Comparison of ENCODE assay signal across 28 cellular contexts in the genomic region with DNA sequence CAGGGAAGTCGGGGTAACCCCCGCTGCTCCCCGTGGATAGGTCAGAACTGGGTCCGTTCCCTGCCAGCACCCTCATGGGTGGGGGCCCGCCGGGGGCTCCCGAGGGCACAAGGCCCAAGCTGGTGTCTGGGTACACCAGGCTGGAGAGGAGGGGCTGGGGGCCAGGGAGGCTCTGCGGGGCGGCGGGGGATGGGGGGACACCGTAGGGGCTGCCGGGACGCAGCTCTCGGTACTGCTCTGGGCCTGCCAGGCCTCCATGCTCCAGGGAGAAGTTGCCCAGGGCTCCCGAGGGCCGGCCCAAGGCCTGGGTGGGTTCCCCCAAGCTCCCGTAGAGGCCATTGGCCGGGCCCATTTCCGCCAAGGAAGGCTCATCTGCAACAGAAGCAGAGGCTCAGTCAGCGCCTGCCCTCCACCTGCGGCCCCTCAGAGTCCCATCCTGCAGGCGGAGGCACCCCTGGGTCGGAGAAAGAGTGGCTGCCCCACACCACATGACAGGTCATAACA. TPM values are rescaled to one million over a fixed set of nuclear protein-coding genes. Genes with fewer than 3 reads are reported as not detected.
A peak's percentile ranks its signal among the peaks of the same experiment; 100 is the strongest.
DNase-seq lines count a peak whose midpoint lies in the region; ATAC-seq, FAIRE-seq and TF ChIP-seq lines count a peak whose summit lies in the region.
"Had no signal": no experiment of that assay in that cellular context is flagged by ENCODE, and none has a peak within 500 bp of the region (broad histone marks: within the 10 kb centered on the region; RNA-seq: fewer than 3 reads in every experiment).

No MANE protein-coding gene starts in this region.

- H2BK12ac ChIP-seq in H1 (ENCODE audit: low read depth, low read length) = no peak overlapping the region

- POLR2A ChIA-PET in H1 (lab: Charles Lee; ENCODE audit: partially characterized antibody) = interaction anchor here (0.7 to 1.7 kb wide), 3 partner anchors 12 to 45 kb away, joined by 3 to 5 read pairs (median 3); no protein-coding TSS in a partner anchor

- no peaks in the 10 kb centered on the region for H4K20me1 ChIP-seq in DOHH2 (ENCODE audit: control insufficient read depth, insufficient read depth, low read depth, low read length)
- H4K20me1 ChIP-seq in H1 (replicated peaks in 1 of 2; ENCODE audit: control insufficient read depth in 1 of 2, insufficient read depth in 2 of 2, low read length in 2 of 2) = peaks cover 5 to 26% of the 10 kb centered on the region in 2 experiments

- 14% methylated on average over 14 of the region's 23 CpGs; no CpG with 5 or more reads in 1 of the 2 experiments for WGBS in H1 (ENCODE audit: extremely low coverage in 1 of 2, insufficient coverage in 1 of 2, insufficient read length in 1 of 2, insufficient replicate concordance in 2 of 2, low coverage in 1 of 2, low lambda C conversion rate in 2 of 2, missing lambda C conversion rate in 1 of 2), 2 experiments
- WGBS in lower leg skin, 2 donors = 19 to 41% methylated on average over 5 to 6 of the region's 23 CpGs

- no peak overlapping the region for H4K5ac ChIP-seq in H1 (ENCODE audit: insufficient read length, low read depth, low read length)

- H3K4me3 Mint-ChIP-seq in stimulated activated naive B cell treated with anti-CD40 and anti-IgM and Interleukin-4, amounts not matched to agents 10 μg/mL and 1 μg/mL and 100 μg/mL, for 72 hours = peak overlapping the region in 1 of 2 donors; percentile 60
- H3K4me3 Mint-ChIP-seq: CD8-positive, alpha-beta T cell; T-cell had no signal

- no peak overlapping the region for H3K14ac ChIP-seq in H1 (ENCODE audit: insufficient read length)

- no peak for TF ChIP-seq EP300 in H1 (IDR thresholded peaks at IDR 0.05; ENCODE audit: borderline replicate concordance in 1 of 2, low read depth in 2 of 2, low read length in 2 of 2)

- H2BK5ac ChIP-seq in H1 (ENCODE audit: low read depth, low read length) = no peak overlapping the region

- H2AFZ ChIP-seq in H1 (ENCODE audit: low read length) = no peak overlapping the region
- H2AFZ ChIP-seq: PC-9 had no signal

- peaks cover 14 to 28% of the 10 kb centered on the region in 2 donors for H3K4me1 Mint-ChIP-seq in stimulated activated naive B cell treated with anti-CD40 and anti-IgM and Interleukin-4, amounts not matched to agents 10 μg/mL and 1 μg/mL and 100 μg/mL, for 72 hours

- H3K79me2 ChIP-seq in DOHH2 (ENCODE audit: control insufficient read depth, low read length) (no peaks in the 10 kb centered on the region), H1 (ENCODE audit: control insufficient read depth in 1 of 2, insufficient read depth in 2 of 2, low read length in 2 of 2) (no peaks in the 10 kb centered on the region)

- peak; percentile 30 for DNase-seq in HuH-7.5 (ENCODE audit: low spot score)
- no peak for DNase-seq in H1 (ENCODE audit: low read depth in 1 of 2, low spot score in 2 of 2)
- no peak for DNase-seq in stimulated activated naive B cell treated with anti-CD40 and anti-IgM and Interleukin-4, amounts not matched to agents 10 μg/mL and 1 μg/mL and 100 μg/mL, for 72 hours
- no peak for DNase-seq in HT-29 (ENCODE audit: low spot score)
- DNase-seq in lower leg skin (ENCODE audit: low spot score in 2 of 2) = no peak
- DNase-seq: C1 segment of cervical spinal cord; CD8-positive, alpha-beta T cell; EL; GDM1; GOT3; KBM-7; MM.1S; NCI-H187; NCI-H345; NCI-H510A treated with DMSO at 0.1 percent for 48 hours; NCI-H748 treated with DMSO at 0.1 percent for 48 hours; Right ventricle myocardium superior; T-cell had no signal

- peak; percentile 8 to 13 for ATAC-seq in stimulated activated naive B cell treated with anti-CD40 and anti-IgM and Interleukin-4, amounts not matched to agents 10 μg/mL and 1 μg/mL and 100 μg/mL, for 72 hours (replicated peaks)
- no peak for ATAC-seq in HG03196 (IDR thresholded peaks at IDR 0.05; ENCODE audit: unreplicated experiment)
- ATAC-seq: CD8-positive, alpha-beta T cell; T-cell had no signal

- H3K27me3 ChIP-seq in DOHH2 (ENCODE audit: control insufficient read depth, low read length) (peaks cover 5% of the 10 kb centered on the region), H1 (replicated peaks in 1 of 4; ENCODE audit: control insufficient read depth in 3 of 4, extremely low read depth in 1 of 4, insufficient read depth in 3 of 4, low read length in 3 of 4) (peaks cover 96 to 100% (median 99%) of the 10 kb centered on the region in 4 experiments)

- H3K4me2 ChIP-seq in DOHH2 (ENCODE audit: low read length) = peak overlapping the region; percentile 77
- peak overlapping the region; percentile 59 to 70 for H3K4me2 ChIP-seq in H1 (ENCODE audit: insufficient read depth in 1 of 2, low read depth in 2 of 2, low read length in 2 of 2)

- H3K56ac ChIP-seq in H1 (replicated peaks; ENCODE audit: insufficient read length, low read depth, low read length) = no peak overlapping the region

- H3K27ac Mint-ChIP-seq in stimulated activated naive B cell treated with anti-CD40 and anti-IgM and Interleukin-4, amounts not matched to agents 10 μg/mL and 1 μg/mL and 100 μg/mL, for 72 hours = no peak overlapping the region
- H3K27ac Mint-ChIP-seq: CD8-positive, alpha-beta T cell had no signal

- CTCF ChIA-PET in H1 (lab: Charles Lee; ENCODE audit: partially characterized antibody) = interaction anchor here (0.9 to 2.6 kb wide), 10 partner anchors 9 to 59 kb away, joined by 3 to 11 read pairs (median 7); no protein-coding TSS in a partner anchor

- H3K23ac ChIP-seq in H1 (ENCODE audit: insufficient read length) = no peak overlapping the region

- H3K23me2 ChIP-seq in H1 (ENCODE audit: low read depth, low read length) = peaks cover 9% of the 10 kb centered on the region; the same call in 1 of the 2 replicates

- H2AK5ac ChIP-seq in H1 (ENCODE audit: low read depth, low read length) = no peak overlapping the region

- H3K18ac ChIP-seq in H1 (ENCODE audit: extremely low read depth, low read length) = peak overlapping the region; percentile 48; the same call in 1 of the 2 replicates

- no peak for TF ChIP-seq POLR2A in H1 (IDR thresholded peaks at IDR 0.05; ENCODE audit: control extremely low read depth in 1 of 2, low read depth in 2 of 2, low read length in 2 of 2)
- TF ChIP-seq POLR2A in lower leg skin (IDR thresholded peaks at IDR 0.05) = no peak

- H3K79me1 ChIP-seq in H1 (ENCODE audit: low read depth, low read length) = no peaks in the 10 kb centered on the region

- H3F3A ChIP-seq in DOHH2 (ENCODE audit: control insufficient read depth, insufficient read depth) = no peaks in the 10 kb centered on the region

- no peaks in the 10 kb centered on the region for H3K9me3 Mint-ChIP-seq in stimulated activated naive B cell treated with anti-CD40 and anti-IgM and Interleukin-4, amounts not matched to agents 10 μg/mL and 1 μg/mL and 100 μg/mL, for 72 hours
- H3K9me3 Mint-ChIP-seq: CD8-positive, alpha-beta T cell; T-cell had no signal

- no peak overlapping the region for H2BK15ac ChIP-seq in H1 (ENCODE audit: low read length)

- no peak overlapping the region for H3K4ac ChIP-seq in H1 (replicated peaks; ENCODE audit: insufficient read length, low read depth, low read length)

- H3K36me3 ChIP-seq in DOHH2 (ENCODE audit: control insufficient read depth, low read length) (no peaks in the 10 kb centered on the region), H1 (ENCODE audit: control insufficient read depth in 2 of 4, insufficient read depth in 4 of 4, low read length in 3 of 4) (peaks cover 0 to 15% (median 0%) of the 10 kb centered on the region in 4 experiments; a peak in 1 of 8 replicates)
- H3K36me3 ChIP-seq: SJSA1 had no signal

- H3K4me1 ChIP-seq in DOHH2 (ENCODE audit: control insufficient read depth, low read length) = peaks cover 26% of the 10 kb centered on the region
- peaks cover 3 to 34% (median 25%) of the 10 kb centered on the region in 4 experiments for H3K4me1 ChIP-seq in H1 (replicated peaks in 1 of 4; ENCODE audit: control insufficient read depth in 3 of 4, insufficient read depth in 4 of 4, low read length in 3 of 4)
- H3K4me1 ChIP-seq: SJSA1 had no signal

- no peak overlapping the region for H2BK120ac ChIP-seq in H1 (replicated peaks; ENCODE audit: low read depth, low read length)

- H3K9me2 ChIP-seq in DOHH2 (replicated peaks; ENCODE audit: control insufficient read depth, low read length) = no peaks in the 10 kb centered on the region

- H2BK20ac ChIP-seq in H1 (ENCODE audit: low read length) = peak overlapping the region; percentile 21; the same call in 1 of the 2 replicates

- H3K9ac ChIP-seq in H1 (replicated peaks in 1 of 4; ENCODE audit: extremely low read depth in 1 of 4, low read depth in 3 of 4, low read length in 3 of 4) = no peak overlapping the region

- intact Hi-C loops in lower leg skin (cut with DNase I; ENCODE audit: low total_unique reads) = no loop called here

- peaks cover 52 to 79% of the 10 kb centered on the region in 2 donors for H3K27me3 Mint-ChIP-seq in stimulated activated naive B cell treated with anti-CD40 and anti-IgM and Interleukin-4, amounts not matched to agents 10 μg/mL and 1 μg/mL and 100 μg/mL, for 72 hours

- H4K8ac ChIP-seq in H1 (ENCODE audit: extremely low read depth, insufficient read depth, low read length) = peak overlapping the region; percentile 14; the same call in 1 of the 2 replicates

- H3K4me3 ChIP-seq in DOHH2 (ENCODE audit: low read length) = peak overlapping the region; percentile 50
- peak overlapping the region in 1 of 4 experiments; percentile 42; a peak in 2 of 8 replicates for H3K4me3 ChIP-seq in H1 (ENCODE audit: extremely low read depth in 1 of 4, insufficient read depth in 2 of 4, low read depth in 3 of 4, low read length in 4 of 4)
- no peak overlapping the region for H3K4me3 ChIP-seq in lower leg skin (ENCODE audit: low read depth, poor library complexity, severe bottlenecking)
- H3K4me3 ChIP-seq: GM12878, SJSA1 had no signal

- no peaks in the 10 kb centered on the region for H3K9me3 ChIP-seq in DOHH2 (ENCODE audit: control insufficient read depth, insufficient read depth, low read length)
- H3K9me3 ChIP-seq in H1 (ENCODE audit: insufficient read depth in 2 of 2, low read depth in 1 of 2, low read length in 1 of 2) = no peaks in the 10 kb centered on the region
- H3K9me3 ChIP-seq: Caco-2, SJSA1 had no signal

- TF ChIP-seq CTCF in DOHH2 (IDR thresholded peaks at IDR 0.05; ENCODE audit: low read depth, low read length, poor library complexity, severe bottlenecking) = no peak
- TF ChIP-seq CTCF in H1 (IDR thresholded peaks at IDR 0.05; ENCODE audit: control extremely low read depth in 1 of 3, insufficient read depth in 1 of 3, low read depth in 1 of 3, low read length in 3 of 3) = no peak
- TF ChIP-seq CTCF in lower leg skin (IDR thresholded peaks at IDR 0.05) = no peak

- H3K27ac ChIP-seq in DOHH2 (ENCODE audit: low read depth, low read length) = peak overlapping the region; percentile 60; the same call in 1 of the 2 replicates
- H3K27ac ChIP-seq in H1 (ENCODE audit: low read depth, low read length) = no peak overlapping the region
- H3K27ac ChIP-seq: HL-60, PC-9, SJSA1 had no signal

- no peak for TF ChIP-seq RAD21 in H1 (IDR thresholded peaks at IDR 0.05 in 1 of 2, conservative IDR thresholded peaks at IDR 0.05 in 1 of 2; ENCODE audit: low read depth in 2 of 2, low read length in 2 of 2)

- H4K91ac ChIP-seq in H1 (replicated peaks; ENCODE audit: insufficient read length, low read length) = peak overlapping the region; percentile 27

- no peak for FAIRE-seq in H1 (lab: Jason Lieb, UNC)
- FAIRE-seq: A204.1, GM12878 had no signal

- no peaks in the 10 kb centered on the region for H3K36me3 Mint-ChIP-seq in stimulated activated naive B cell treated with anti-CD40 and anti-IgM and Interleukin-4, amounts not matched to agents 10 μg/mL and 1 μg/mL and 100 μg/mL, for 72 hours
- H3K36me3 Mint-ChIP-seq: CD8-positive, alpha-beta T cell; T-cell had no signal

RNA-seq across cellular contexts. Expression of a gene that starts 7.5 kb away (rescaled TPM):
- not detected in 2 replicates for total RNA-seq in H1 (2021; fragmentation: NEBNext Ultra II Directional; extraction: Animal tissue kit (Norgen Biotek cat#: 25700))
- polyA plus RNA-seq in H1 (2011; rRNA removed) = 0.02 and 0.03 TPM in 2 replicates
- not detected for polyA plus RNA-seq in H1 (2011; cell fraction: cytosol; rRNA removed)
- 0.20 TPM for polyA plus RNA-seq in H1 (2011; cell fraction: nucleus; rRNA removed)
- not detected in 4 replicates for polyA plus RNA-seq in H1 (2012, experiment 1 of 2)
- not detected for polyA plus RNA-seq in H1 (2012, experiment 2 of 2)
- not detected for polyA plus RNA-seq in H1 (2013, experiment 1 of 2)
- 0.02 TPM for polyA plus RNA-seq in H1 (2013, experiment 2 of 2)
- polyA minus RNA-seq in H1 (2011; rRNA and poly(A)+ RNA removed) = not detected in 2 replicates
- not detected for polyA minus RNA-seq in H1 (2011; cell fraction: cytosol; rRNA and poly(A)+ RNA removed)
- polyA minus RNA-seq in H1 (2011; cell fraction: nucleus; rRNA and poly(A)+ RNA removed) = 0.30 TPM
- total RNA-seq in HT-29 (2014; rRNA removed; shearing (Covaris generic)) = not detected in 2 replicates
- total RNA-seq in lower leg skin = under 1 TPM in 1 of 4 donors, not detected in 3; 0.42 TPM
- total RNA-seq: GM12878, Right ventricle myocardium superior, RPMI7951, SJSA1 had no signal
- polyA plus RNA-seq: AG04450, GM12878 had no signal

RNA-seq across cellular contexts. Expression of a gene that starts 48.2 kb away (rescaled TPM):
- total RNA-seq in H1 (2021; fragmentation: NEBNext Ultra II Directional; extraction: Animal tissue kit (Norgen Biotek cat#: 25700)) = 27.5 and 28.6 TPM in 2 replicates
- 18.0 and 21.8 TPM in 2 replicates for polyA plus RNA-seq in H1 (2011; rRNA removed)
- polyA plus RNA-seq in H1 (2011; cell fraction: cytosol; rRNA removed) = 20.4 TPM
- 52.2 TPM for polyA plus RNA-seq in H1 (2011; cell fraction: nucleus; rRNA removed)
- 18.2 to 24.6 TPM (median 21.8 TPM) in 4 replicates for polyA plus RNA-seq in H1 (2012, experiment 1 of 2)
- polyA plus RNA-seq in H1 (2012, experiment 2 of 2) = 13.5 TPM
- polyA plus RNA-seq in H1 (2013, experiment 1 of 2) = 27.3 TPM
- 25.5 TPM for polyA plus RNA-seq in H1 (2013, experiment 2 of 2)
- polyA minus RNA-seq in H1 (2011; rRNA and poly(A)+ RNA removed) = 17.0 and 19.8 TPM in 2 replicates
- 10.7 TPM for polyA minus RNA-seq in H1 (2011; cell fraction: cytosol; rRNA and poly(A)+ RNA removed)
- 13.1 TPM for polyA minus RNA-seq in H1 (2011; cell fraction: nucleus; rRNA and poly(A)+ RNA removed)
- 31.7 and 34.5 TPM in 2 replicates for total RNA-seq in HT-29 (2014; rRNA removed; shearing (Covaris generic))
- 10 to 100 TPM in 2 of 4 donors, 1 to 10 TPM in 2; 8.7 to 13.0 (median 11.1) TPM for total RNA-seq in lower leg skin
